1 cellular context compared by ENCODE assay signal in genomic region chr10:100759331-100759730, GRCh38.
TF ChIP-seq lines count a peak whose summit lies in the region.

No MANE protein-coding gene starts in this region.

TF ChIP-seq in GM23338, 12 proteins besides CTCF, POLR2A, EP300 and RAD21 (continued from another document):
- TF ChIP-seq REST (IDR thresholded peaks at IDR 0.05; ENCODE audit: unreplicated experiment) (no peak), ZNF331 (CRISPR knock-in tag; IDR thresholded peaks at IDR 0.05; ENCODE audit: low read depth) (no peak), NANOG (IDR thresholded peaks at IDR 0.05; ENCODE audit: borderline replicate concordance) (no peak), STAT1 (IDR thresholded peaks at IDR 0.05; ENCODE audit: unreplicated experiment) (no peak), CREB1 (CRISPR knock-in tag; IDR thresholded peaks at IDR 0.05; ENCODE audit: low read depth) (no peak), EZH2 (IDR thresholded peaks at IDR 0.05; ENCODE audit: low read depth, unreplicated experiment) (no peak)
- TF ChIP-seq, protein P1, sequence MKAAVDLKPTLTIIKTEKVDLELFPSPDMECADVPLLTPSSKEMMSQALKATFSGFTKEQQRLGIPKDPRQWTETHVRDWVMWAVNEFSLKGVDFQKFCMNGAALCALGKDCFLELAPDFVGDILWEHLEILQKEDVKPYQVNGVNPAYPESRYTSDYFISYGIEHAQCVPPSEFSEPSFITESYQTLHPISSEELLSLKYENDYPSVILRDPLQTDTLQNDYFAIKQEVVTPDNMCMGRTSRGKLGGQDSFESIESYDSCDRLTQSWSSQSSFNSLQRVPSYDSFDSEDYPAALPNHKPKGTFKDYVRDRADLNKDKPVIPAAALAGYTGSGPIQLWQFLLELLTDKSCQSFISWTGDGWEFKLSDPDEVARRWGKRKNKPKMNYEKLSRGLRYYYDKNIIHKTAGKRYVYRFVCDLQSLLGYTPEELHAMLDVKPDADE (IDR thresholded peaks at IDR 0.05), result no peak
